9 cellular contexts compared by ENCODE assay signal in the genomic region with DNA sequence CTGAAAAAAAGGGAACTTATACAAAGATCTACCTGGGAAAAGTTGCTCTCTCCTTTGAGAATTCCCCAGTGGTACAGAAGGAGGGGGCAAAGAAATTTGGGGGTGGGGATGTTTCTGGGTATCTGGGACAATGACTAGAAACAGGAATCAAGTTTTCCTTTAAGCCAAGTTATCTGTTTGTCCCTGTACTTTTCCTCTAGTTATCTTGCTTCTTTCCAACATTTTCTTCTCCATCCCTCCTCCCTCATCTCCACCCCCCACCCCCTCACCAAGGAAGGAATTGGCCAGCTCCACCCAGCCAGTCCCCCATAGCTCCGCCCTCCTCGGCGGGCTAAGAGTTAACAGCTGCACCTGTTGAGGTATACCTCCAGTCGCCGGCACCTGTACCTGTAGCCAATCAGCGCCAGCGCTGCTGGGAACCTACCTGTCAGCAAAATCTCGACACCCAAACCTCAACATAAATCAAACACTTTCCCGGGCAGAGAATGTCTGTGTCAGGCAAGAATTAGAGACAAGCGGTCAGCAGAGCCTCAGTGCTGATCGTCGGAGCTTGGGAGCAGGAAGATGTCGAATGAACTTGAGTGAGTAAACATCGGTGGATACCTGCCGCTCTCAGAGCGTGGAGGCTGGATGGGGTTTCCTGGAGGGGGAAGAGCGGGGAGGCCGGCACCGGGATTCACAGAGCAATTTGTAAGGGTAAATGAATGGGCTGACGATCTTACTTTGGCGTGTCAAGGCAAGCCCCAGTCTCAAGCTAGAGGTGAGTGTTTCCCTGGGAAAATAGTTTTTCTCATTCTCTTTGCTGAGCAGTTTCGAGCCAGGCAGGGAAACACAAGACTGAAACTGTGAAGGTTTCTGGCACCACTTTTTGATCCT. TPM values are rescaled to one million over a fixed set of nuclear protein-coding genes. Genes with fewer than 3 reads are reported as not detected.
A peak's percentile ranks its signal among the peaks of the same experiment; 100 is the strongest.
DNase-seq lines count a peak whose midpoint lies in the region; ATAC-seq, FAIRE-seq and TF ChIP-seq lines count a peak whose summit lies in the region.
"Had no signal": no experiment of that assay in that cellular context is flagged by ENCODE, and none has a peak within 500 bp of the region (broad histone marks: within the 10 kb centered on the region; RNA-seq: fewer than 3 reads in every experiment).

GRHL3 (plus strand) TSS at position 370 of the 876 bp plus-strand sequence; CDS start at position 565, 195 bp downstream.

- POLR2A ChIA-PET in HepG2 (lab: Yijun Ruan, JAX): no interaction called here

- DNase-seq in HepG2 (ENCODE audit: low spot score): no peak
- DNase-seq in right lobe of liver: no peak
- DNase-seq in activated T-cell treated with anti-CD3 and anti-CD28 coated beads, Interleukin-2, amount 50 U/mL, for 24 hours: no peak
- DNase-seq in immature natural killer cell: no peak
- DNase-seq in urothelium cell line (ENCODE audit: low spot score): peak; percentile 35
- DNase-seq in BE2C: no peak

- H3K36me3 ChIP-seq in HepG2 (replicated peaks in 1 of 2; ENCODE audit: control insufficient read depth in 1 of 2, insufficient read depth in 2 of 2, low read length in 2 of 2) (no peaks in the 10 kb centered on the region), right lobe of liver (no peaks in the 10 kb centered on the region), BE2C (no peaks in the 10 kb centered on the region)

- no peaks in the 10 kb centered on the region for H3K36me3 Mint-ChIP-seq in activated T-cell treated with anti-CD3 and anti-CD28 coated beads, Interleukin-2, amount 50 U/mL, for 24 hours (ENCODE audit: low read depth)
- no peaks in the 10 kb centered on the region for H3K36me3 Mint-ChIP-seq in immature natural killer cell

- no peak for TF ChIP-seq EP300 in HepG2 (IDR thresholded peaks at IDR 0.05; ENCODE audit: low read depth in 2 of 2, low read length in 2 of 2)
- TF ChIP-seq EP300 in HepG2 (CRISPR knock-in tag; IDR thresholded peaks at IDR 0.05; ENCODE audit: borderline replicate concordance): no peak

- peaks cover 44% of the 10 kb centered on the region for H3K4me1 Mint-ChIP-seq in activated T-cell treated with anti-CD3 and anti-CD28 coated beads, Interleukin-2, amount 50 U/mL, for 24 hours (ENCODE audit: low read depth)
- peaks cover 42 to 48% of the 10 kb centered on the region in 2 donors for H3K4me1 Mint-ChIP-seq in immature natural killer cell

- TF ChIP-seq POLR2A in HepG2 (IDR thresholded peaks at IDR 0.05; ENCODE audit: insufficient read depth in 1 of 2, low read depth in 2 of 2, low read length in 2 of 2) (no peak), right lobe of liver (IDR thresholded peaks at IDR 0.05) (no peak)

- CTCF ChIA-PET in HepG2 (lab: Yijun Ruan, JAX; ENCODE audit: low intra/inter-chr PET ratio, low total read pairs): no interaction called here

- no peak within 1 kb of the TSS for H2AFZ ChIP-seq in HepG2 (ENCODE audit: low read length)

- H3K9ac ChIP-seq in HepG2 (ENCODE audit: insufficient read depth, low read depth, low read length): no peak within 1 kb of the TSS

- TF ChIP-seq RAD21 in HepG2 (CRISPR knock-in tag; IDR thresholded peaks at IDR 0.05): no peak

- no TSS peak for BruUV-seq in HepG2 (replicated peaks; lab: Mats Ljungman, UMichigan)

- H3K9me3 ChIP-seq in HepG2 (ENCODE audit: low read length) (no peaks in the 10 kb centered on the region), right lobe of liver (no peaks in the 10 kb centered on the region), BE2C (no peaks in the 10 kb centered on the region)

- no peak for TF ChIP-seq CTCF in HepG2 (CRISPR knock-in tag; IDR thresholded peaks at IDR 0.05)
- no peak for TF ChIP-seq CTCF in right lobe of liver (IDR thresholded peaks at IDR 0.05)
- no peak for TF ChIP-seq CTCF in BE2C (IDR thresholded peaks at IDR 0.05; ENCODE audit: low read depth, low read length)

- H3K9me3 Mint-ChIP-seq in activated T-cell treated with anti-CD3 and anti-CD28 coated beads, Interleukin-2, amount 50 U/mL, for 24 hours: no peaks in the 10 kb centered on the region
- peaks cover 0 to 2% (median 0%) of the 10 kb centered on the region in 6 donors for H3K9me3 Mint-ChIP-seq in immature natural killer cell

- in situ Hi-C loops in HepG2 (cut with HindIII; ENCODE audit: extremely low pct_ligation_motif_present, low pct_unique_long_range_greater_than_20kb): no loop called here

- peaks cover 82% of the 10 kb centered on the region for H3K27me3 Mint-ChIP-seq in activated T-cell treated with anti-CD3 and anti-CD28 coated beads, Interleukin-2, amount 50 U/mL, for 24 hours
- H3K27me3 Mint-ChIP-seq in immature natural killer cell (ENCODE audit: low read depth in 3 of 3): peaks cover 18 to 45% (median 43%) of the 10 kb centered on the region in 3 donors

- H3K4me1 ChIP-seq in HepG2 (ENCODE audit: insufficient read depth, low read length) (peaks cover 11% of the 10 kb centered on the region), right lobe of liver (peaks cover 0 to 21% (median under 1%) of the 10 kb centered on the region in 4 donors), BE2C (no peaks in the 10 kb centered on the region)

- 5% methylated on average over 22 of the region's 22 CpGs for WGBS in HepG2 (ENCODE audit: low lambda C conversion rate)
- 28% methylated on average over 19 of the region's 22 CpGs for WGBS in right lobe of liver (ENCODE audit: insufficient coverage, low coverage, low lambda C conversion rate, missing lambda C conversion rate)

- no peak for FAIRE-seq in HepG2 (lab: Jason Lieb, UNC)
- no peak for FAIRE-seq in urothelium cell line (lab: Jason Lieb, UNC)

- no peak within 1 kb of the TSS for H3K4me3 ChIP-seq in HepG2 (replicated peaks in 1 of 3; ENCODE audit: insufficient read depth in 1 of 3, low read depth in 2 of 3, low read length in 3 of 3)
- no peak within 1 kb of the TSS for H3K4me3 ChIP-seq in right lobe of liver
- H3K4me3 ChIP-seq in BE2C (ENCODE audit: low read depth, low read length): no peak within 1 kb of the TSS

- no peaks in the 10 kb centered on the region for H3K79me2 ChIP-seq in HepG2 (ENCODE audit: insufficient read depth, low read length)

- H3K27me3 ChIP-seq in HepG2 (ENCODE audit: control insufficient read depth in 1 of 2, insufficient read depth in 2 of 2, low read length in 2 of 2) (peaks cover 4 to 21% of the 10 kb centered on the region in 2 experiments; a peak in 3 of 5 replicates), right lobe of liver (no peaks in the 10 kb centered on the region), BE2C (peaks cover 36% of the 10 kb centered on the region)

- no peak within 1 kb of the TSS for H3K27ac Mint-ChIP-seq in activated T-cell treated with anti-CD3 and anti-CD28 coated beads, Interleukin-2, amount 50 U/mL, for 24 hours
- H3K27ac Mint-ChIP-seq in immature natural killer cell: no peak within 1 kb of the TSS

- H3K4me2 ChIP-seq in HepG2 (ENCODE audit: low read depth, low read length): peak within 1 kb of the TSS; percentile 6; the same call in 1 of the 2 replicates

- ATAC-seq in HepG2 (peak; percentile 35; the same call in 1 of the 3 replicates), right lobe of liver (no peak), GM21737 (IDR thresholded peaks at IDR 0.05; ENCODE audit: unreplicated experiment) (no peak), GM19467 (IDR thresholded peaks at IDR 0.05; ENCODE audit: unreplicated experiment) (no peak)

- H3K27ac ChIP-seq in HepG2 (ENCODE audit: extremely low read length, insufficient read depth, low read length) (no peak within 1 kb of the TSS), right lobe of liver (no peak within 1 kb of the TSS)

- H4K20me1 ChIP-seq in HepG2 (ENCODE audit: insufficient read depth, low read length): no peaks in the 10 kb centered on the region

- intact Hi-C loops in HepG2 (cut with micrococcal nuclease; ENCODE audit: unreplicated experiment) (no loop called here), right lobe of liver (cut with DNase I) (no loop called here)

- H3K4me3 Mint-ChIP-seq in activated T-cell treated with anti-CD3 and anti-CD28 coated beads, Interleukin-2, amount 50 U/mL, for 24 hours: peak within 1 kb of the TSS; percentile 0
- peak within 1 kb of the TSS in 4 of 5 donors; percentile 11 to 60 (median 30) for H3K4me3 Mint-ChIP-seq in immature natural killer cell

TF ChIP-seq in HepG2, 621 proteins besides CTCF, POLR2A, EP300 and RAD21:
- TF ChIP-seq SMAD1 (CRISPR knock-in tag; IDR thresholded peaks at IDR 0.05; ENCODE audit: borderline replicate concordance, low read depth) (no peak), ZNF230 (CRISPR knock-in tag; IDR thresholded peaks at IDR 0.05) (no peak), ZNF777 (CRISPR knock-in tag; IDR thresholded peaks at IDR 0.05) (no peak), FOXA1 (IDR thresholded peaks at IDR 0.05) (no peak), FOXA1 (CRISPR knock-in tag; IDR thresholded peaks at IDR 0.05) (0 out of 2 replicates have a peak, but pooled peaks have one; percentile 6), PITX1 (CRISPR knock-in tag; IDR thresholded peaks at IDR 0.05) (no peak), FOSL2 (CRISPR knock-in tag; IDR thresholded peaks at IDR 0.05) (no peak), MAFK (conservative IDR thresholded peaks at IDR 0.05 in 1 of 2, IDR thresholded peaks at IDR 0.05 in 1 of 2; ENCODE audit: low read length in 2 of 2) (peak in 1 of 2 experiments; percentile 29; a peak in 1 of 4 replicates)

RNA-seq across cellular contexts. Expression of gene GRHL3, which starts in this region (rescaled TPM):
- not detected in 2 replicates for total RNA-seq in HepG2 (2016; rRNA removed; fragmentation: Illumina TruSeq; extraction: Trizol)
- not detected in 2 replicates for total RNA-seq in HepG2 (2016; cell fraction: cytosol; rRNA removed; fragmentation: Illumina TruSeq; extraction: Trizol; ENCODE audit: low read depth)
- not detected in 2 replicates for total RNA-seq in HepG2 (2016; cell fraction: insoluble cytoplasmic fraction; rRNA removed; fragmentation: Illumina TruSeq; extraction: Trizol)
- total RNA-seq in HepG2 (2016; cell fraction: membrane; rRNA removed; fragmentation: Illumina TruSeq; extraction: Trizol): not detected in 2 replicates
- total RNA-seq in HepG2 (2016; cell fraction: nucleus; rRNA removed; fragmentation: Illumina TruSeq; extraction: Trizol): not detected in 2 replicates
- polyA plus RNA-seq in HepG2 (2011; rRNA removed): not detected in 2 replicates
- not detected in 2 replicates for polyA plus RNA-seq in HepG2 (2011; cell fraction: cytosol; rRNA removed)
- not detected in 2 replicates for polyA plus RNA-seq in HepG2 (2011; cell fraction: nucleus; rRNA removed)
- not detected in 2 replicates for polyA plus RNA-seq in HepG2 (2012)
- not detected in 2 replicates for polyA plus RNA-seq in HepG2 (2016; cell fraction: cytosol; fragmentation: Illumina TruSeq; extraction: Trizol; ENCODE audit: low read depth)
- polyA plus RNA-seq in HepG2 (2016; cell fraction: insoluble cytoplasmic fraction; fragmentation: Illumina TruSeq; extraction: Trizol; ENCODE audit: low read depth): not detected in 2 replicates
- polyA plus RNA-seq in HepG2 (2016; cell fraction: membrane; fragmentation: Illumina TruSeq; extraction: Trizol; ENCODE audit: low read depth): not detected in 2 replicates
- 0.53 TPM in 1 of 2 replicates, not detected in the other for polyA plus RNA-seq in HepG2 (2016; cell fraction: nucleus; fragmentation: Illumina TruSeq; extraction: Trizol; ENCODE audit: insufficient read depth, low read depth)
- not detected in 2 replicates for polyA minus RNA-seq in HepG2 (2011; rRNA and poly(A)+ RNA removed; ENCODE audit: low replicate concordance)
- not detected in 2 replicates for polyA minus RNA-seq in HepG2 (2011; cell fraction: cytosol; rRNA and poly(A)+ RNA removed)
- polyA minus RNA-seq in HepG2 (2011; cell fraction: nucleus; rRNA and poly(A)+ RNA removed): not detected in 2 replicates
- total RNA-seq in right lobe of liver: under 1 TPM in 5 of 6 experiments, not detected in 1; 0.20 to 1.00 (median 0.26) TPM
- polyA plus RNA-seq in immature natural killer cell: not detected
- not detected for polyA plus RNA-seq in BE2C (2012; ENCODE audit: insufficient read depth, insufficient read length, low read depth)
- total RNA-seq: lung microvascular endothelial cell had no signal

Comparison
In these comparisons a context has a peak if more than half of its experiments do, and no peak if none do; other contexts are left out.
1. Peak in ATAC-seq and H3K4me2 ChIP-seq in HepG2; RNA of the gene not detected or under 1 TPM.